In genomic region chr1:67393737-67394136, GRCh38 we compare ENCODE assay signal across 25 cellular contexts. TPM values are rescaled to one million over a fixed set of nuclear protein-coding genes. Genes with fewer than 3 reads are reported as not detected.
DNase-seq lines count a peak whose midpoint lies in the region; ATAC-seq and TF ChIP-seq lines count a peak whose summit lies in the region.
"Had no signal": no experiment of that assay in that cellular context is flagged by ENCODE, and none has a peak within 500 bp of the region (broad histone marks: within the 10 kb centered on the region; RNA-seq: fewer than 3 reads in every experiment).

No MANE protein-coding gene starts in this region.

- POLR2A ChIA-PET in WTC11 (lab: Charles Lee), result interaction anchor here (0.6 kb wide), 1 partner anchor 51 kb away, joined by 3 read pairs; no protein-coding TSS in a partner anchor

- no peak for TF ChIP-seq CTCF in WTC11 (IDR thresholded peaks at IDR 0.05)
- no peak for TF ChIP-seq CTCF in psoas muscle (IDR thresholded peaks at IDR 0.05)

- CTCF ChIA-PET in activated CD8-positive, alpha-beta memory T cell treated with anti-CD3 and anti-CD28 coated beads, Interleukin-2, amount 10 ng/mL, durations not matched to agents 7 days and 5 days (lab: Charles Lee), result interaction anchor here (1.5 kb wide), 1 partner anchor 160 kb away, joined by 3 read pairs; no protein-coding TSS in a partner anchor
- CTCF ChIA-PET in WTC11 (lab: Charles Lee), result interaction anchor here (0.9 to 1.3 kb wide), 2 partner anchors 46 kb away, joined by 3 to 7 read pairs; no protein-coding TSS in a partner anchor

- peak overlapping the region; percentile 18 for H3K27ac Mint-ChIP-seq in activated CD8-positive, alpha-beta memory T cell treated with anti-CD3 and anti-CD28 coated beads, Interleukin-2, amount 10 ng/mL, durations not matched to agents 7 days and 5 days
- H3K27ac Mint-ChIP-seq in WTC11, result peak overlapping the region; percentile 1; the same call in 1 of the 2 replicates
- H3K27ac Mint-ChIP-seq: B cell had no signal

- H3K4me3 ChIP-seq in psoas muscle, result no peak overlapping the region
- H3K4me3 ChIP-seq: A549, breast epithelium, colonic mucosa, suprapubic skin, vagina had no signal

- no peak for ATAC-seq in activated CD8-positive, alpha-beta memory T cell treated with anti-CD3 and anti-CD28 coated beads, Interleukin-2, amount 10 ng/mL, durations not matched to agents 7 days and 5 days
- ATAC-seq in WTC11 (no peak), left ventricle myocardium superior (peak; percentile 6), psoas muscle (peak; percentile 52 to 78 (median 64)), HG03045 (IDR thresholded peaks at IDR 0.05; ENCODE audit: unreplicated experiment) (no peak), GM18498 (IDR thresholded peaks at IDR 0.05; ENCODE audit: unreplicated experiment) (no peak)
- ATAC-seq: A549 had no signal

- no peaks in the 10 kb centered on the region for H3K27me3 Mint-ChIP-seq in activated CD8-positive, alpha-beta memory T cell treated with anti-CD3 and anti-CD28 coated beads, Interleukin-2, amount 10 ng/mL, durations not matched to agents 7 days and 5 days
- no peaks in the 10 kb centered on the region for H3K27me3 Mint-ChIP-seq in WTC11 (ENCODE audit: low read depth)
- H3K27me3 Mint-ChIP-seq: B cell; CD8-positive, alpha-beta memory T cell had no signal

- no peaks in the 10 kb centered on the region for H3K4me1 Mint-ChIP-seq in activated CD8-positive, alpha-beta memory T cell treated with anti-CD3 and anti-CD28 coated beads, Interleukin-2, amount 10 ng/mL, durations not matched to agents 7 days and 5 days
- H3K4me1 Mint-ChIP-seq in WTC11, result peaks cover 45% of the 10 kb centered on the region
- H3K4me1 Mint-ChIP-seq: B cell; CD8-positive, alpha-beta memory T cell had no signal

- H3K4me1 ChIP-seq in psoas muscle, result peaks cover 22% of the 10 kb centered on the region
- H3K4me1 ChIP-seq: A549, breast epithelium, colonic mucosa, vagina had no signal

- H3K4me3 Mint-ChIP-seq in activated CD8-positive, alpha-beta memory T cell treated with anti-CD3 and anti-CD28 coated beads, Interleukin-2, amount 10 ng/mL, durations not matched to agents 7 days and 5 days, result no peak overlapping the region
- H3K4me3 Mint-ChIP-seq in WTC11, result no peak overlapping the region
- H3K4me3 Mint-ChIP-seq: B cell had no signal

- H3K36me3 Mint-ChIP-seq in activated CD8-positive, alpha-beta memory T cell treated with anti-CD3 and anti-CD28 coated beads, Interleukin-2, amount 10 ng/mL, durations not matched to agents 7 days and 5 days, result peaks cover 45% of the 10 kb centered on the region
- H3K36me3 Mint-ChIP-seq in WTC11, result peaks cover 35% of the 10 kb centered on the region

- H3K27me3 ChIP-seq in psoas muscle (ENCODE audit: insufficient read depth in 3 of 3, low read length in 2 of 3), result no peaks in the 10 kb centered on the region
- H3K27me3 ChIP-seq: breast epithelium, colonic mucosa, suprapubic skin, vagina had no signal

- H3K36me3 ChIP-seq in psoas muscle (ENCODE audit: insufficient read depth in 1 of 2, low read depth in 1 of 2), result peaks cover 0 to 40% of the 10 kb centered on the region in 2 donors
- H3K36me3 ChIP-seq: breast epithelium, colonic mucosa, suprapubic skin had no signal

- DNase-seq in activated CD8-positive, alpha-beta memory T cell treated with anti-CD3 and anti-CD28 coated beads, Interleukin-2, amount 10 ng/mL, durations not matched to agents 7 days and 5 days, result no peak
- DNase-seq in activated CD8-positive, alpha-beta memory T cell treated with anti-CD3 and anti-CD28 coated beads, Interleukin-2, amount 50 U/mL, for 4 hours, result no peak
- DNase-seq in WTC11 (ENCODE audit: low spot score) (no peak), left ventricle myocardium superior (no peak), psoas muscle (no peak), DMS79 (lab: John Stamatoyannopoulos, UW) (no peak)
- DNase-seq: activated effector memory CD4-positive, alpha-beta T cell treated with Interleukin-2 at 50 U/mL for 16 hours; CD8-positive, alpha-beta memory T cell; effector memory CD4-positive, alpha-beta T cell; erythroblast; foreskin melanocyte; islet precursor cell; KG1; NCI-H1436; NCI-H2107; NK-92 treated with Interleukin-12 subunit alpha and Interleukin-12 subunit beta, amount 100 ng/mL, for 24 hours; SIG-M5 had no signal

- no peaks in the 10 kb centered on the region for H3K9me3 Mint-ChIP-seq in activated CD8-positive, alpha-beta memory T cell treated with anti-CD3 and anti-CD28 coated beads, Interleukin-2, amount 10 ng/mL, durations not matched to agents 7 days and 5 days (ENCODE audit: low read depth)
- H3K9me3 Mint-ChIP-seq in WTC11, result no peaks in the 10 kb centered on the region
- H3K9me3 Mint-ChIP-seq: CD8-positive, alpha-beta memory T cell had no signal

- WGBS in psoas muscle, 3 donors, result 26 to 51% (median 41%) methylated on average over 3 of the region's 3 CpGs

- intact Hi-C loops in left ventricle myocardium superior (cut with micrococcal nuclease), result no loop called here
- intact Hi-C loops in psoas muscle (cut with DNase I), result no loop called here

- peak overlapping the region; percentile 78 for H3K27ac ChIP-seq in psoas muscle
- H3K27ac ChIP-seq: A549, colonic mucosa, vagina had no signal

- no peaks in the 10 kb centered on the region for H3K9me3 ChIP-seq in psoas muscle
- H3K9me3 ChIP-seq: A549, breast epithelium, colonic mucosa, suprapubic skin, vagina had no signal

TF ChIP-seq in WTC11, 78 proteins besides CTCF, POLR2A, EP300 and RAD21:
- TF ChIP-seq E2F5 (CRISPR knock-in tag; IDR thresholded peaks at IDR 0.05), result no peak

RNA-seq across cellular contexts. Expression of gene SERBP1, which starts 36.5 kb away (rescaled TPM):
- total RNA-seq in activated CD8-positive, alpha-beta memory T cell treated with anti-CD3 and anti-CD28 coated beads, Interleukin-2, amount 10 ng/mL, durations not matched to agents 7 days and 5 days, result 100 to 1,000 TPM; 250 to 347 TPM
- total RNA-seq in WTC11 (2021) (531 to 543 TPM (median 533 TPM) in 3 replicates), left ventricle myocardium superior (134 TPM), psoas muscle (100 to 1,000 TPM; 197 to 289 (median 216) TPM)
- 100 to 1,000 TPM; 189 to 299 (median 277) TPM for polyA plus RNA-seq in psoas muscle

Comparison
In these comparisons a context has a peak if more than half of its experiments do, and no peak if none do; other contexts are left out.
1. ATAC-seq: peak in left ventricle myocardium superior (single experiment) and psoas muscle (4 of 4); none in activated CD8-positive, alpha-beta memory T cell treated with anti-CD3 and anti-CD28 coated beads, Interleukin-2, amount 10 ng/mL, durations not matched to agents 7 days and 5 days (single experiment), WTC11 (single experiment), HG03045 (single experiment) and GM18498 (single experiment).